Comparison of ENCODE assay signal across 8 cellular contexts in genomic region chr19:39843919-39844793, GRCh38. TPM values are rescaled to one million over a fixed set of nuclear protein-coding genes. Genes with fewer than 3 reads are reported as not detected.
DNase-seq lines count a peak whose midpoint lies in the region; ATAC-seq and TF ChIP-seq lines count a peak whose summit lies in the region.

No MANE protein-coding gene starts in this region.

- CTCF ChIA-PET in activated naive CD4-positive, alpha-beta T cell treated with anti-CD3 and anti-CD28 coated beads for 36 hours (lab: Charles Lee) = interaction anchor here (0.6 to 5.9 kb wide), 14 partner anchors 11 to 293 kb away, joined by 3 to 31 read pairs (median 4); partner anchors contain the start of genes DYRK1B and PSMC4

- no peak overlapping the region for H3K27ac ChIP-seq in prostate gland

- no peaks in the 10 kb centered on the region for H3K27me3 Mint-ChIP-seq in activated naive CD4-positive, alpha-beta T cell treated with anti-CD3 and anti-CD28 coated beads for 36 hours (ENCODE audit: low read depth)
- no peaks in the 10 kb centered on the region for H3K27me3 Mint-ChIP-seq in T-helper 2 cell treated with Interferon-gamma antibody and Interleukin-4, amounts not matched to agents 5 μg/mL and 100 μg/mL, for 36 hours (ENCODE audit: low read depth)

- 53% methylated on average over 4 of the region's 4 CpGs for WGBS in prostate gland

- peak overlapping the region; percentile 88 for H3K27ac Mint-ChIP-seq in activated naive CD4-positive, alpha-beta T cell treated with anti-CD3 and anti-CD28 coated beads for 36 hours
- peak overlapping the region; percentile 94 for H3K27ac Mint-ChIP-seq in T-helper 2 cell treated with Interferon-gamma antibody and Interleukin-4, amounts not matched to agents 5 μg/mL and 100 μg/mL, for 36 hours

- intact Hi-C loops in activated naive CD4-positive, alpha-beta T cell treated with anti-CD3 and anti-CD28 coated beads for 36 hours (cut with micrococcal nuclease) = loop anchor here (1.0 to 10.0 kb wide), 4 partner anchors 51 to 399 kb away; partner anchors contain the start of genes EID2 and SUPT5H
- intact Hi-C loops in prostate gland (cut with DNase I) = loop anchor here (2.0 kb wide), 1 partner anchor 51 kb away; no protein-coding TSS in a partner anchor

- TF ChIP-seq CTCF in LNCAP (IDR thresholded peaks at IDR 0.05) = peak; percentile 68
- TF ChIP-seq CTCF in fibroblast of mammary gland (conservative IDR thresholded peaks at IDR 0.05; ENCODE audit: control insufficient read depth, insufficient read depth, low read depth, low read length) = peak; percentile 75
- peak in 3 of 4 experiments; percentile 44 to 54 (median 53) for TF ChIP-seq CTCF in prostate gland (IDR thresholded peaks at IDR 0.05)

- H3K4me1 ChIP-seq in prostate gland (replicated peaks) = peaks cover 6% of the 10 kb centered on the region

- no peak for ATAC-seq in HG03095 (IDR thresholded peaks at IDR 0.05; ENCODE audit: unreplicated experiment)

- peak overlapping the region; percentile 91 for H3K4me3 Mint-ChIP-seq in activated naive CD4-positive, alpha-beta T cell treated with anti-CD3 and anti-CD28 coated beads for 36 hours
- H3K4me3 Mint-ChIP-seq in T-helper 2 cell treated with Interferon-gamma antibody and Interleukin-4, amounts not matched to agents 5 μg/mL and 100 μg/mL, for 36 hours = peak overlapping the region; percentile 92

- H3K9me3 Mint-ChIP-seq in activated naive CD4-positive, alpha-beta T cell treated with anti-CD3 and anti-CD28 coated beads for 36 hours = no peaks in the 10 kb centered on the region
- no peaks in the 10 kb centered on the region for H3K9me3 Mint-ChIP-seq in T-helper 2 cell treated with Interferon-gamma antibody and Interleukin-4, amounts not matched to agents 5 μg/mL and 100 μg/mL, for 36 hours

- DNase-seq in activated naive CD4-positive, alpha-beta T cell treated with anti-CD3 and anti-CD28 coated beads for 36 hours = peak; percentile 35
- no peak for DNase-seq in activated naive CD4-positive, alpha-beta T cell treated with anti-CD3 and anti-CD28 coated beads, Interleukin-2, amount 50 U/mL, for 16 hours
- DNase-seq in T-helper 2 cell treated with Interferon-gamma antibody and Interleukin-4, amounts not matched to agents 5 μg/mL and 100 μg/mL, for 36 hours (ENCODE audit: low spot score) = no peak
- peak; percentile 71 for DNase-seq in fibroblast of mammary gland (ENCODE audit: low read depth)
- DNase-seq in prostate gland (ENCODE audit: low spot score) = no peak
- DNase-seq in activated effector memory CD4-positive, alpha-beta T cell treated with Interleukin-2 at 50 U/mL for 16 hours = no peak

- H3K4me3 ChIP-seq in fibroblast of mammary gland (ENCODE audit: control insufficient read depth, low read depth, low read length) (peak overlapping the region; percentile 95), prostate gland (no peak overlapping the region)

- no peaks in the 10 kb centered on the region for H3K9me3 ChIP-seq in prostate gland

- no peak for TF ChIP-seq POLR2A in prostate gland (IDR thresholded peaks at IDR 0.05)

- peaks cover 44% of the 10 kb centered on the region for H3K4me1 Mint-ChIP-seq in activated naive CD4-positive, alpha-beta T cell treated with anti-CD3 and anti-CD28 coated beads for 36 hours (ENCODE audit: low read depth)
- H3K4me1 Mint-ChIP-seq in T-helper 2 cell treated with Interferon-gamma antibody and Interleukin-4, amounts not matched to agents 5 μg/mL and 100 μg/mL, for 36 hours (ENCODE audit: low read depth) = peaks cover 35% of the 10 kb centered on the region

- peaks cover 0 to 8% of the 10 kb centered on the region in 2 donors for H3K36me3 ChIP-seq in prostate gland

- H3K27me3 ChIP-seq in prostate gland (replicated peaks; ENCODE audit: insufficient read depth) = no peaks in the 10 kb centered on the region

- peaks cover 35% of the 10 kb centered on the region for H3K36me3 Mint-ChIP-seq in activated naive CD4-positive, alpha-beta T cell treated with anti-CD3 and anti-CD28 coated beads for 36 hours (ENCODE audit: low read depth)
- peaks cover 12% of the 10 kb centered on the region for H3K36me3 Mint-ChIP-seq in T-helper 2 cell treated with Interferon-gamma antibody and Interleukin-4, amounts not matched to agents 5 μg/mL and 100 μg/mL, for 36 hours (ENCODE audit: low read depth)

RNA-seq across cellular contexts. Expression of gene FBL, which starts 2.0 kb away (rescaled TPM):
- 100 to 1,000 TPM; 742 to 785 TPM for total RNA-seq in activated naive CD4-positive, alpha-beta T cell treated with anti-CD3 and anti-CD28 coated beads for 36 hours
- total RNA-seq in prostate gland = 100 to 1,000 TPM; 139 to 224 TPM

RNA-seq across cellular contexts. Expression of gene DYRK1B, which starts 10.2 kb away (rescaled TPM):
- total RNA-seq in activated naive CD4-positive, alpha-beta T cell treated with anti-CD3 and anti-CD28 coated beads for 36 hours = 1 to 10 TPM; 6.1 to 6.6 TPM
- 10 to 100 TPM; 18.2 to 48.7 TPM for total RNA-seq in prostate gland

Comparison
In these comparisons a context has a peak if more than half of its experiments do, and no peak if none do; other contexts are left out.
1. DNase-seq: peak in activated naive CD4-positive, alpha-beta T cell treated with anti-CD3 and anti-CD28 coated beads for 36 hours (single experiment) and fibroblast of mammary gland (single experiment); none in activated naive CD4-positive, alpha-beta T cell treated with anti-CD3 and anti-CD28 coated beads, Interleukin-2, amount 50 U/mL, for 16 hours (single experiment), T-helper 2 cell treated with Interferon-gamma antibody and Interleukin-4, amounts not matched to agents 5 μg/mL and 100 μg/mL, for 36 hours (single experiment), prostate gland (single experiment) and activated effector memory CD4-positive, alpha-beta T cell treated with Interleukin-2 at 50 U/mL for 16 hours (single experiment).
2. Peak in every context shown above with its lines, with median percentiles within 50 percentile points of each other: CTCF ChIP-seq.